8 cellular contexts compared by ENCODE assay signal in the genomic region with DNA sequence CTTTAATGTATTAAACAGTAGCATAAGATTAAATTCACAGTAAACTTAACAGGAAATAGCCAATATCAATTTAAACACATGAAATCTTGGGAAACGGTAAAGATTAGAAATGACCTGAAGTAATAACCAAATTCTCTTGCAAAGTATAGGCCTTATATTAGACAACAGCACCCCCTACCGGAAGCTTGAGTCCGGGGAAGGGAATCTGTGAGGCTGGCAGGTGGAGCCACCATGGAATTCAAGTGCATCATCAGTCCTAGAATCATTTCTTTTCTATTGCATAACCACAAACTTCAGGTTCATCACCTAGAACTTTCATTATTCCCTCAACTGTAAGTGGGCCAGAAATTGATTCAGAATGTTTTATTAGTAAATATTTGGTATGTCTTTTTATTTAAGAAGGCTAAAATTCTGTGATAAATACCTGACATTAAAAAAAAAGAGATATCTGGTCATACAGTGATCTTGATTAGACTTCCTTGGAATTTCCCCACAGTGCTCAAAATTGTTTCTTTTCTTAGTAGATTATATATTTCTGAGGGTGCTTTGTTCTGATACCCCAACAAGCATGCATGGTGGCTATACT. TPM values are rescaled to one million over a fixed set of nuclear protein-coding genes. Genes with fewer than 3 reads are reported as not detected.
A peak's percentile ranks its signal among the peaks of the same experiment; 100 is the strongest.
DNase-seq lines count a peak whose midpoint lies in the region; ATAC-seq and TF ChIP-seq lines count a peak whose summit lies in the region.

No MANE protein-coding gene starts in this region.

- H3K27me3 ChIP-seq in left lung: peaks cover 0 to 4% of the 10 kb centered on the region in 2 donors

- no peak overlapping the region for H3K4me3 ChIP-seq in choroid plexus epithelial cell (ENCODE audit: low read depth, low read length)
- H3K4me3 ChIP-seq in left lung: no peak overlapping the region

- H3K4me1 ChIP-seq in left lung: no peaks in the 10 kb centered on the region

- no peaks in the 10 kb centered on the region for H3K36me3 ChIP-seq in left lung

- no peaks in the 10 kb centered on the region for H3K27me3 Mint-ChIP-seq in activated CD4-positive, alpha-beta T cell treated with anti-CD3 and anti-CD28 coated beads for 36 hours

- no peak overlapping the region for H3K27ac ChIP-seq in left lung

- CTCF ChIA-PET in activated CD4-positive, alpha-beta T cell treated with anti-CD3 and anti-CD28 coated beads for 36 hours (lab: Charles Lee): interaction anchor here (0.7 to 3.3 kb wide), 11 partner anchors 10 to 826 kb away, joined by 3 to 29 read pairs (median 3); a partner anchor contains a TSS

- peaks cover 6% of the 10 kb centered on the region for H3K4me1 Mint-ChIP-seq in activated CD4-positive, alpha-beta T cell treated with anti-CD3 and anti-CD28 coated beads for 36 hours

- TF ChIP-seq CTCF in choroid plexus epithelial cell (conservative IDR thresholded peaks at IDR 0.05; ENCODE audit: low read depth, low read length) (peak; percentile 95), left lung (IDR thresholded peaks at IDR 0.05) (peak; percentile 74 to 88)

- ATAC-seq in HG02973 (IDR thresholded peaks at IDR 0.05; ENCODE audit: unreplicated experiment) (peak; percentile 84), left lung (peak; percentile 93), HG03097 (IDR thresholded peaks at IDR 0.05; ENCODE audit: low FRiP score, unreplicated experiment) (no peak)
- peak; percentile 49 for ATAC-seq in activated CD4-positive, alpha-beta T cell treated with anti-CD3 and anti-CD28 coated beads for 36 hours

- H3K4me3 Mint-ChIP-seq in activated CD4-positive, alpha-beta T cell treated with anti-CD3 and anti-CD28 coated beads for 36 hours: no peak overlapping the region

- no peak overlapping the region for H3K27ac Mint-ChIP-seq in activated CD4-positive, alpha-beta T cell treated with anti-CD3 and anti-CD28 coated beads for 36 hours

- DNase-seq in GF-D8 (lab: John Stamatoyannopoulos, UW): peak; percentile 30
- DNase-seq in NCI-H345 treated with DMSO at 0.1 percent for 48 hours (lab: John Stamatoyannopoulos, UW; ENCODE audit: unreplicated experiment): peak; percentile 60
- DNase-seq in activated CD4-positive, alpha-beta T cell treated with anti-CD3 and anti-CD28 coated beads for 36 hours: peak; percentile 83
- peak; percentile 90 for DNase-seq in choroid plexus epithelial cell (ENCODE audit: low read depth)
- DNase-seq in left lung: peak in 1 of 2 donors; percentile 61
- DNase-seq in stimulated activated CD4-positive, alpha-beta T cell treated with anti-CD3 and anti-CD28 coated beads, TNF-alpha, amount 100 ng/mL, for 1 hour (ENCODE audit: low read depth in 3 of 3, low spot score in 1 of 3): peak; percentile 35 to 53 (median 42)

- H3K36me3 Mint-ChIP-seq in activated CD4-positive, alpha-beta T cell treated with anti-CD3 and anti-CD28 coated beads for 36 hours (ENCODE audit: low read depth): no peaks in the 10 kb centered on the region

- intact Hi-C loops in activated CD4-positive, alpha-beta T cell treated with anti-CD3 and anti-CD28 coated beads for 36 hours (cut with DNase I, micrococcal nuclease): loop anchor here (1.0 to 5.0 kb wide), 7 partner anchors 250 to 827 kb away; no protein-coding TSS in a partner anchor
- intact Hi-C loops in left lung (cut with DNase I): loop anchor here in 1 of 2 donors (5.0 kb wide), 1 partner anchor 825 kb away; no protein-coding TSS in a partner anchor

- POLR2A ChIA-PET in activated CD4-positive, alpha-beta T cell treated with anti-CD3 and anti-CD28 coated beads for 36 hours (lab: Charles Lee): no interaction called here

- no peaks in the 10 kb centered on the region for H3K9me3 ChIP-seq in left lung

- H3K9me3 Mint-ChIP-seq in activated CD4-positive, alpha-beta T cell treated with anti-CD3 and anti-CD28 coated beads for 36 hours (ENCODE audit: low read depth): peaks cover 5% of the 10 kb centered on the region

RNA-seq across cellular contexts. Expression of a gene that starts 48.6 kb away (rescaled TPM):
- 10 to 100 TPM; 30.8 to 32.7 TPM for total RNA-seq in activated CD4-positive, alpha-beta T cell treated with anti-CD3 and anti-CD28 coated beads for 36 hours
- total RNA-seq in left lung: 10 to 100 TPM; 42.2 to 43.5 TPM

RNA-seq across cellular contexts. Expression of a gene that starts 48.6 kb away (rescaled TPM):
- total RNA-seq in activated CD4-positive, alpha-beta T cell treated with anti-CD3 and anti-CD28 coated beads for 36 hours: 10 to 100 TPM; 66.5 to 80.2 TPM
- 10 to 100 TPM; 59.5 to 73.0 TPM for total RNA-seq in left lung
